ENCODE assay signal across 1 cellular context in genomic region chr12:63822352-63822751, GRCh38.
TF ChIP-seq lines count a peak whose summit lies in the region.

No MANE protein-coding gene starts in this region.

TF ChIP-seq in IMR-90, 13 proteins besides CTCF, POLR2A, EP300 and RAD21:
- TF ChIP-seq USF2 (IDR thresholded peaks at IDR 0.05; ENCODE audit: low read depth, low read length) = no peak
- no peak for TF ChIP-seq MAZ (IDR thresholded peaks at IDR 0.05; ENCODE audit: borderline replicate concordance, low read depth, low read length)
- TF ChIP-seq BHLHE40 (IDR thresholded peaks at IDR 0.05; ENCODE audit: low read depth, low read length) = no peak
- no peak for TF ChIP-seq SMC3 (IDR thresholded peaks at IDR 0.05; ENCODE audit: low read depth, low read length)
- no peak for TF ChIP-seq CHD1 (IDR thresholded peaks at IDR 0.05; ENCODE audit: low read depth, low read length)
- TF ChIP-seq FOS (IDR thresholded peaks at IDR 0.05; ENCODE audit: low read depth, low read length) = no peak
- TF ChIP-seq RCOR1 (IDR thresholded peaks at IDR 0.05; ENCODE audit: insufficient replicate concordance, low read length) = no peak
